Comparison of ENCODE assay signal across 1 cellular context in genomic region chr5:97071101-97071500, GRCh38.
TF ChIP-seq lines count a peak whose summit lies in the region.

No MANE protein-coding gene starts in this region.

TF ChIP-seq in GM23338, 12 proteins besides CTCF, POLR2A, EP300 and RAD21 (continued from another document):
- TF ChIP-seq NANOG (IDR thresholded peaks at IDR 0.05; ENCODE audit: borderline replicate concordance) = no peak
- TF ChIP-seq EZH2phosphoT487 (IDR thresholded peaks at IDR 0.05; ENCODE audit: unreplicated experiment) = no peak
- TF ChIP-seq ZNF462 (CRISPR knock-in tag; IDR thresholded peaks at IDR 0.05) = no peak
- no peak for TF ChIP-seq STAT1 (IDR thresholded peaks at IDR 0.05; ENCODE audit: unreplicated experiment)
- no peak for TF ChIP-seq CREB1 (CRISPR knock-in tag; IDR thresholded peaks at IDR 0.05; ENCODE audit: low read depth)
- TF ChIP-seq ZNF331 (CRISPR knock-in tag; IDR thresholded peaks at IDR 0.05; ENCODE audit: low read depth) = no peak
- TF ChIP-seq JUNB (IDR thresholded peaks at IDR 0.05; ENCODE audit: unreplicated experiment) = no peak
- TF ChIP-seq ETS1 (IDR thresholded peaks at IDR 0.05) = no peak
- TF ChIP-seq EZH2 (IDR thresholded peaks at IDR 0.05; ENCODE audit: low read depth, unreplicated experiment) = no peak
